In the genomic region with DNA sequence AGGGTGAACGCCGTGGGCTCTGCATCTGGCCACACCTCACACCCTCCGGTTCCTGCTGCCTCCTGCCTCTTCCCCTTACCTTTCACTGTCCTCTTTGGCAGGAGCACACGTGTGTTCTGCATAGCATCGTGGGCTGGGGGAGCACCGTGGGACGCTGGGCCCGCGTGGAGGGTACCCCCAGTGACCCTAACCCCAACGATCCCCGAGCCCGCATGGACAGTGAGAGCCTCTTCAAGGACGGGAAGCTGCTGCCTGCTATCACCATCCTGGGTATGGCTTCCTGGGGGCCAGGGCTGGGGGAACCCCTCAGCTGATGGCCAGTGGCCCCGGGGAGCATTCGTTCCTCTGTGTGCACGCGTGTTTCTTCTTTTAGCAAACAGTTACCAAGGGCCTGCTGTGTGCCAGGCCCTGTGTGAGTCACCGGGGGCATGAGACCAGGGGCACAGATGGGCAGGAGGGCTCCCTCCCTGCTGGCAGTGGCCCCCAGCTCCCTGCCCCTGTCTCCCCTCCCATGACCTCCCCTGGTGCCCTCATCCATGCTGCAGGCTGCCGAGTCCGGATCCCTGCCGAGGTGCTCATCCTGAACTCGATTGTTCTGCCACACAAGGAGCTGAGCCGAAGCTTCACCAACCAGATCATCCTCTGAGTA, we compare ENCODE assay signal across 31 cellular contexts. TPM values are rescaled to one million over a fixed set of nuclear protein-coding genes. Genes with fewer than 3 reads are reported as not detected.
A peak's percentile ranks its signal among the peaks of the same experiment; 100 is the strongest.
DNase-seq lines count a peak whose midpoint lies in the region; ATAC-seq, FAIRE-seq and TF ChIP-seq lines count a peak whose summit lies in the region.
"Had no signal": no experiment of that assay in that cellular context is flagged by ENCODE, and none has a peak within 500 bp of the region (broad histone marks: within the 10 kb centered on the region; RNA-seq: fewer than 3 reads in every experiment).

No MANE protein-coding gene starts in this region.

- no peak for ATAC-seq in PC-3
- ATAC-seq: left lung, right cardiac atrium had no signal

- H3K9ac ChIP-seq in H9 (ENCODE audit: extremely low read depth, insufficient read length, low read length) (no peak overlapping the region), PC-3 (ENCODE audit: low read length) (no peak overlapping the region), skeletal muscle satellite cell (ENCODE audit: low read depth, low read length) (peak overlapping the region; percentile 46)

- no peak overlapping the region for H3K4ac ChIP-seq in H9 (ENCODE audit: low read depth, low read length)

- H3K27me3 ChIP-seq in H9 (ENCODE audit: insufficient read depth, low read length) (no peaks in the 10 kb centered on the region), PC-3 (ENCODE audit: low read length) (peaks cover 12% of the 10 kb centered on the region), skeletal muscle satellite cell (ENCODE audit: control insufficient read depth, insufficient read depth, low read length) (no peaks in the 10 kb centered on the region), testis (no peaks in the 10 kb centered on the region)

- H2BK12ac ChIP-seq in H9 (ENCODE audit: insufficient read length, low read depth, low read length): no peak overlapping the region

- H3K18ac ChIP-seq in H9 (ENCODE audit: insufficient read length, low read depth, low read length): no peak overlapping the region

- no peak overlapping the region for H3K4me3 ChIP-seq in PC-3 (ENCODE audit: low read length)
- H3K4me3 ChIP-seq in skeletal muscle satellite cell (ENCODE audit: low read length): no peak overlapping the region
- no peak overlapping the region for H3K4me3 ChIP-seq in testis
- H3K4me3 ChIP-seq: BLaER1 treated with 17β-estradiol and CSF1 and Interleukin-3, amounts not matched to agents 10 nM and 100 nM; colonic mucosa; left lung; tibial artery had no signal

- peaks cover 4% of the 10 kb centered on the region for H3K23me2 ChIP-seq in H9 (ENCODE audit: insufficient read length, low read depth, low read length, poor library complexity, severe bottlenecking)

- H3K4me1 Mint-ChIP-seq in H9: peaks cover 56 to 64% of the 10 kb centered on the region in 2 experiments
- peaks cover 35% of the 10 kb centered on the region for H3K4me1 Mint-ChIP-seq in glutamatergic neuron (ENCODE audit: low read depth, unreplicated experiment)

- H3K27ac ChIP-seq in H9 (ENCODE audit: insufficient read length, low read depth, low read length) (peak overlapping the region; percentile 3), PC-3 (ENCODE audit: low read length) (no peak overlapping the region), testis (no peak overlapping the region)
- H3K27ac ChIP-seq: BLaER1 treated with 17β-estradiol and CSF1 and Interleukin-3, amounts not matched to agents 10 nM and 100 nM; colonic mucosa; epithelial cell of prostate; left lung; tibial artery had no signal

- H3K4me3 Mint-ChIP-seq in H9: peak overlapping the region; percentile 19 to 56
- no peak overlapping the region for H3K4me3 Mint-ChIP-seq in glutamatergic neuron (ENCODE audit: unreplicated experiment)
- H3K4me3 Mint-ChIP-seq: activated CD4-positive, alpha-beta T cell treated with anti-CD3 and anti-CD28 coated beads, Interleukin-2, amount 10 ng/mL, durations not matched to agents 7 days and 5 days; activated naive CD8-positive, alpha-beta T cell; T-helper 2 cell treated with Interferon-gamma antibody and Interleukin-4, amounts not matched to agents 5 μg/mL and 100 μg/mL, for 36 hours had no signal

- H3F3A ChIP-seq in PC-3 (ENCODE audit: low read length, unreplicated experiment): no peaks in the 10 kb centered on the region

- no peak overlapping the region; the same call in 1 of the 2 replicates for H3K14ac ChIP-seq in H9 (ENCODE audit: insufficient read depth, low read length)

- H3K36me3 Mint-ChIP-seq in H9 (ENCODE audit: insufficient read depth in 1 of 3, low read depth in 3 of 3): peaks cover 16 to 19% (median 17%) of the 10 kb centered on the region in 3 experiments
- no peaks in the 10 kb centered on the region for H3K36me3 Mint-ChIP-seq in glutamatergic neuron (ENCODE audit: unreplicated experiment)

- H3K79me2 ChIP-seq in H9 (ENCODE audit: insufficient read depth, low read length) (no peaks in the 10 kb centered on the region), PC-3 (ENCODE audit: low read length) (no peaks in the 10 kb centered on the region)

- H4K5ac ChIP-seq in H9 (ENCODE audit: insufficient read length, low read depth, low read length): no peak overlapping the region

- no peak overlapping the region for H2BK120ac ChIP-seq in H9 (ENCODE audit: low read depth, low read length, poor library complexity, severe bottlenecking)

- H2BK5ac ChIP-seq in H9 (ENCODE audit: insufficient read length, low read length): no peak overlapping the region

- WGBS in H9 (ENCODE audit: extremely low coverage, insufficient read length, low lambda C conversion rate): no CpG with 5 or more reads among the region's 23 CpGs
- 80 to 90% methylated on average over 8 to 23 of the region's 23 CpGs for WGBS in testis, 2 donors

- H3T11ph ChIP-seq in H9 (ENCODE audit: low read length): no peak overlapping the region

- no peaks in the 10 kb centered on the region for H3K9me2 ChIP-seq in PC-3 (replicated peaks; ENCODE audit: low read length)

- no peaks in the 10 kb centered on the region for H3K79me1 ChIP-seq in H9 (ENCODE audit: insufficient read depth, low read depth, low read length, poor library complexity, severe bottlenecking)

- H3K4me1 ChIP-seq in H9 (ENCODE audit: insufficient read depth, low read length) (peaks cover 13% of the 10 kb centered on the region; the same call in 1 of the 2 replicates), PC-3 (ENCODE audit: insufficient read depth, low read length) (no peaks in the 10 kb centered on the region; the same call in 1 of the 2 replicates), skeletal muscle satellite cell (ENCODE audit: control insufficient read depth, insufficient read depth, low read length) (peaks cover 31% of the 10 kb centered on the region), testis (peaks cover 20% of the 10 kb centered on the region)
- H3K4me1 ChIP-seq: colonic mucosa had no signal

- H2AK5ac ChIP-seq in H9 (ENCODE audit: insufficient read length, low read length): no peak overlapping the region

- peaks cover 20% of the 10 kb centered on the region for H3K27me3 Mint-ChIP-seq in H9 (ENCODE audit: low read depth)
- H3K27me3 Mint-ChIP-seq in glutamatergic neuron (ENCODE audit: unreplicated experiment): peaks cover 14% of the 10 kb centered on the region

- H2BK15ac ChIP-seq in H9 (ENCODE audit: low read depth, low read length): no peak overlapping the region

- no peak overlapping the region for H2AFZ ChIP-seq in H9 (ENCODE audit: low read length)
- H2AFZ ChIP-seq in PC-3 (ENCODE audit: low read length): no peak overlapping the region

- TF ChIP-seq POLR2A in testis (IDR thresholded peaks at IDR 0.05) (no peak), GM12892 (IDR thresholded peaks at IDR 0.05; ENCODE audit: low read depth, low read length) (no peak)

- intact Hi-C loops in PC-3 (cut with micrococcal nuclease) (no loop called here), testis (cut with DNase I; ENCODE audit: low total_unique reads) (no loop called here)

- no peak for TF ChIP-seq CTCF in H9 (conservative IDR thresholded peaks at IDR 0.05)
- TF ChIP-seq CTCF in PC-3 (conservative IDR thresholded peaks at IDR 0.05; ENCODE audit: low read depth, low read length): no peak
- no peak for TF ChIP-seq CTCF in glutamatergic neuron (IDR thresholded peaks at IDR 0.05; ENCODE audit: partially characterized antibody, unreplicated experiment)
- no peak for TF ChIP-seq CTCF in testis (IDR thresholded peaks at IDR 0.05)

- peak overlapping the region; percentile 83 to 97 (median 95); a peak in 6 of 7 replicates for H3K27ac Mint-ChIP-seq in H9
- peak overlapping the region; percentile 72 for H3K27ac Mint-ChIP-seq in glutamatergic neuron (ENCODE audit: unreplicated experiment)
- H3K27ac Mint-ChIP-seq: activated CD4-positive, alpha-beta T cell treated with anti-CD3 and anti-CD28 coated beads, Interleukin-2, amount 10 ng/mL, durations not matched to agents 7 days and 5 days; activated naive CD8-positive, alpha-beta T cell; T-helper 2 cell treated with Interferon-gamma antibody and Interleukin-4, amounts not matched to agents 5 μg/mL and 100 μg/mL, for 36 hours had no signal

- no peaks in the 10 kb centered on the region; a peak in 1 of 5 replicates for H3K9me3 Mint-ChIP-seq in H9
- peaks cover 11% of the 10 kb centered on the region for H3K9me3 Mint-ChIP-seq in glutamatergic neuron (ENCODE audit: unreplicated experiment)
- H3K9me3 Mint-ChIP-seq: activated CD4-positive, alpha-beta T cell treated with anti-CD3 and anti-CD28 coated beads, Interleukin-2, amount 10 ng/mL, durations not matched to agents 7 days and 5 days; T-helper 2 cell treated with Interferon-gamma antibody and Interleukin-4, amounts not matched to agents 5 μg/mL and 100 μg/mL, for 36 hours had no signal

- POLR2A ChIA-PET in PC-3 (lab: Charles Lee; ENCODE audit: unreplicated experiment): no interaction called here

- H3K4me2 ChIP-seq in H9 (ENCODE audit: insufficient read depth, insufficient read length, low read length): peak overlapping the region; percentile 3
- no peak overlapping the region for H3K4me2 ChIP-seq in PC-3 (ENCODE audit: low read length)
- H3K4me2 ChIP-seq in skeletal muscle satellite cell (ENCODE audit: low read length): peak overlapping the region; percentile 27
- H3K4me2 ChIP-seq: BLaER1 treated with 17β-estradiol and CSF1 and Interleukin-3, amounts not matched to agents 10 nM and 100 nM had no signal

- H3K9me3 ChIP-seq in H9 (ENCODE audit: control insufficient read depth, low read depth, low read length) (no peaks in the 10 kb centered on the region), PC-3 (ENCODE audit: low read length) (no peaks in the 10 kb centered on the region), skeletal muscle satellite cell (replicated peaks; ENCODE audit: low read length) (no peaks in the 10 kb centered on the region), testis (no peaks in the 10 kb centered on the region)
- H3K9me3 ChIP-seq: BLaER1 treated with 17β-estradiol and CSF1 and Interleukin-3, amounts not matched to agents 10 nM and 100 nM; colonic mucosa; left lung; tibial artery had no signal

- no peak overlapping the region for H3K23ac ChIP-seq in H9 (ENCODE audit: insufficient read length, low read depth, low read length)

- CTCF ChIA-PET in PC-3 (lab: Charles Lee): no interaction called here

- no peak overlapping the region for H2BK20ac ChIP-seq in H9 (ENCODE audit: low read depth, low read length, poor library complexity, severe bottlenecking)

- no peak for FAIRE-seq in GM12892 (lab: Jason Lieb, UNC)
- FAIRE-seq: islet of Langerhans, RCC 7860 had no signal

- TSS peak; percentile 6 for BruUV-seq in PC-3 (replicated peaks; lab: Mats Ljungman, UMichigan)

- H4K8ac ChIP-seq in H9 (replicated peaks; ENCODE audit: insufficient read length, low read depth, low read length): no peak overlapping the region

- H4K20me1 ChIP-seq in H9 (ENCODE audit: control insufficient read depth, insufficient read depth, insufficient read length): no peaks in the 10 kb centered on the region
- H4K20me1 ChIP-seq in PC-3 (ENCODE audit: low read length): no peaks in the 10 kb centered on the region

- no peak overlapping the region for H4K91ac ChIP-seq in H9 (ENCODE audit: insufficient read length, low read depth, low read length)

- no peak overlapping the region for H3K56ac ChIP-seq in H9 (ENCODE audit: insufficient read length, low read depth, low read length)

- no peaks in the 10 kb centered on the region for H3K36me3 ChIP-seq in PC-3 (ENCODE audit: low read depth, low read length)
- peaks cover 35% of the 10 kb centered on the region for H3K36me3 ChIP-seq in skeletal muscle satellite cell (ENCODE audit: insufficient read depth, low read length)
- no peaks in the 10 kb centered on the region for H3K36me3 ChIP-seq in testis (ENCODE audit: low read depth, missing control alignments)
- H3K36me3 ChIP-seq: colonic mucosa had no signal

- DNase-seq in H9 (no peak), PC-3 (no peak), glutamatergic neuron (no peak), testis (no peak), NCI-H2081 treated with DMSO at 0.1 percent for 48 hours (lab: John Stamatoyannopoulos, UW) (no peak), GM12892 (ENCODE audit: insufficient read length) (no peak)
- DNase-seq: activated CD4-positive, alpha-beta T cell treated with anti-CD3 and anti-CD28 coated beads, Interleukin-2, amount 10 ng/mL, durations not matched to agents 7 days and 5 days; colonic mucosa; DMS79 treated with DMSO at 0.1 percent for 48 hours; effector CD8-positive, alpha-beta T cell; GF-D8; hippocampal formation; Kasumi-1; mesenchymal stem cell; NCI-H1417 treated with DMSO at 0.1 percent for 48 hours; NCI-H2107; NCI-H345; NCI-H774; SIG-M5; stimulated activated CD8-positive, alpha-beta memory T cell treated with anti-CD3 and anti-CD28 coated beads, Interleukin-4, amount 100 ng/mL, for 48 hours; tibial artery had no signal

RNA-seq across cellular contexts. Expression of a gene that starts 7.6 kb away (rescaled TPM):
- total RNA-seq in H9 (2021) (32.0 and 34.5 TPM in 2 replicates), PC-3 (2014; rRNA removed) (78.1 and 85.7 TPM in 2 replicates), glutamatergic neuron (ENCODE audit: unreplicated experiment) (23.2 TPM), testis (10 to 100 TPM; 24.6 to 28.3 TPM)
- 51.2 and 71.9 TPM in 2 replicates for total RNA-seq in skeletal muscle satellite cell (2012; rRNA removed)
- polyA plus RNA-seq in testis (ENCODE audit: insufficient read depth, low read depth, low replicate concordance): 19.6 TPM
- 26.6 TPM for polyA plus RNA-seq in GM12892 (2012; ENCODE audit: missing spikeins)

RNA-seq across cellular contexts. Expression of a gene that starts 8.0 kb away (rescaled TPM):
- total RNA-seq in H9 (2021) (0.37 and 0.42 TPM in 2 replicates), PC-3 (2014; rRNA removed) (0.11 TPM in 1 of 2 replicates, not detected in the other), glutamatergic neuron (ENCODE audit: unreplicated experiment) (5.4 TPM), testis (1 to 10 TPM; 2.0 to 4.6 TPM)
- total RNA-seq in skeletal muscle satellite cell (2012; rRNA removed): not detected in 2 replicates
- 1.5 TPM for polyA plus RNA-seq in testis (ENCODE audit: insufficient read depth, low read depth, low replicate concordance)
- polyA plus RNA-seq in GM12892 (2012; ENCODE audit: missing spikeins): not detected
- total RNA-seq: activated CD4-positive, alpha-beta T cell treated with anti-CD3 and anti-CD28 coated beads, Interleukin-2, amount 10 ng/mL, durations not matched to agents 7 days and 5 days; activated CD8-positive, alpha-beta memory T cell treated with anti-CD3 and anti-CD28 coated beads for 36 hours; left lung had no signal

RNA-seq across cellular contexts. Expression of a gene that starts 37.3 kb away (rescaled TPM):
- total RNA-seq in H9 (2021) (45.1 and 46.5 TPM in 2 replicates), PC-3 (2014; rRNA removed) (139 and 210 TPM in 2 replicates), glutamatergic neuron (ENCODE audit: unreplicated experiment) (31.1 TPM), testis (100 to 1,000 TPM; 796 to 992 TPM)
- 130 and 146 TPM in 2 replicates for total RNA-seq in skeletal muscle satellite cell (2012; rRNA removed)
- 194 TPM for polyA plus RNA-seq in testis (ENCODE audit: insufficient read depth, low read depth, low replicate concordance)
- polyA plus RNA-seq in GM12892 (2012; ENCODE audit: missing spikeins): 0.61 TPM

RNA-seq across cellular contexts. Expression of a gene that starts 37.6 kb away (rescaled TPM):
- total RNA-seq in H9 (2021) (7.7 and 8.8 TPM in 2 replicates), PC-3 (2014; rRNA removed) (1.1 and 5.2 TPM in 2 replicates), glutamatergic neuron (ENCODE audit: unreplicated experiment) (40.9 TPM), testis (10 to 100 TPM; 11.3 to 11.8 TPM)
- total RNA-seq in skeletal muscle satellite cell (2012; rRNA removed): 0.51 and 1.3 TPM in 2 replicates
- polyA plus RNA-seq in testis (ENCODE audit: insufficient read depth, low read depth, low replicate concordance): 7.3 TPM
- polyA plus RNA-seq in GM12892 (2012; ENCODE audit: missing spikeins): 0.19 TPM
